Comparison of ENCODE assay signal across 18 cellular contexts in the genomic region with DNA sequence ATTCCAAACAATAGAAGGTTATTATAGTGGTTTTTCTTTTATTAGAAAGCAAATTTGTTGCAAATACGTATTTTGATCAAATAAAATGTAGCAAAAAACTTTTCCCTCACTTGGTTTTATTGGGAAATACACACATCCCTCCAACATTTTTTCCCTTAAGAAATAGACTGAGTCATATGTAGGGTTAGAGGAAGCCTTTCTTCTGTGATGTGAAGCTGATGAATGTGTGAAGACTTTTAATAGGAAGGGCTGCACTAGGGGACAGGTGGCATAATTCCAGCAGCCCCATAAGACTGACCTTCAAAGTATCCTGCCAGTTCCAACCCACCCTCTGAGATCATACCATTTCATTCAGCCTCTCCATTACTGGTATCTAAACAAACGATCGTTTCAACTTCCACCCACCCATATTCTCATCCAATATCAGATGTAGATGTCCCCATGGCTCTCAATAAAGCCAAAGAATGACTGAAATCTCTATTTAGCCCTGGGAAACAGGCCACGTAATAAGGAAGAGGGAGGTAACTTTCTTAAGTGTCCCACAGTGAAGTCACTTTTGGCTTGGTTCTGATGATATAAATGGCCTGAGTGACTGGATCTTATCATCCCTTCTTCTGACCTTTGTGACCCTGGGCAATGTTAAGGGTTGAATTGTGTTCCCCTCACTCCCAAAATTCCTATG.
DNase-seq lines count a peak whose midpoint lies in the region; ATAC-seq, FAIRE-seq and TF ChIP-seq lines count a peak whose summit lies in the region.
"Had no signal": no experiment of that assay in that cellular context is flagged by ENCODE, and none has a peak within 500 bp of the region (broad histone marks: within the 10 kb centered on the region; RNA-seq: fewer than 3 reads in every experiment).

No MANE protein-coding gene starts in this region.

- H3K4me1 ChIP-seq in adipocyte (ENCODE audit: control insufficient read depth, insufficient read depth, low read length) (peaks cover 13% of the 10 kb centered on the region), gastroesophageal sphincter (no peaks in the 10 kb centered on the region), small intestine (ENCODE audit: control insufficient read depth in 2 of 2, insufficient read depth in 1 of 2, low read depth in 1 of 2, low read length in 1 of 2) (no peaks in the 10 kb centered on the region)

- H3K4me3 ChIP-seq in adipocyte (ENCODE audit: low read length), result peak overlapping the region; percentile 1
- H3K4me3 ChIP-seq in gastroesophageal sphincter, result no peak overlapping the region
- H3K4me3 ChIP-seq in small intestine (ENCODE audit: low read depth in 1 of 2, low read length in 2 of 2), result no peak overlapping the region

- H3K4me3 Mint-ChIP-seq in glutamatergic neuron (ENCODE audit: unreplicated experiment), result no peak overlapping the region
- H3K4me3 Mint-ChIP-seq in naive thymus-derived CD8-positive, alpha-beta T cell, result no peak overlapping the region

- H3K36me3 Mint-ChIP-seq in glutamatergic neuron (ENCODE audit: unreplicated experiment), result no peaks in the 10 kb centered on the region
- H3K36me3 Mint-ChIP-seq in naive thymus-derived CD8-positive, alpha-beta T cell, result no peaks in the 10 kb centered on the region

- peaks cover 2% of the 10 kb centered on the region for H3K9me3 Mint-ChIP-seq in glutamatergic neuron (ENCODE audit: unreplicated experiment)
- peaks cover 0 to 2% (median 0%) of the 10 kb centered on the region in 9 donors for H3K9me3 Mint-ChIP-seq in naive thymus-derived CD8-positive, alpha-beta T cell

- no peak overlapping the region for H3K9ac ChIP-seq in adipocyte (ENCODE audit: low read length)
- H3K9ac ChIP-seq: KMS-11 had no signal

- intact Hi-C loops in sciatic nerve (cut with DNase I), result no loop called here

- DNase-seq in AG20443 (ENCODE audit: low spot score) (peak; percentile 50), adipocyte (ENCODE audit: low read depth) (peak; percentile 36), sciatic nerve (ENCODE audit: low spot score) (no peak), RKO (ENCODE audit: low spot score) (no peak), glutamatergic neuron (no peak), small intestine (no peak)
- no peak for DNase-seq in naive thymus-derived CD8-positive, alpha-beta T cell
- DNase-seq: DMS79, GF-D8, GOT3, NCI-H1105 treated with DMSO at 0.1 percent for 48 hours, NCI-H187, NCI-H446, SHP77 treated with DMSO at 0.1 percent for 48 hours had no signal

- no peak for TF ChIP-seq POLR2A in gastroesophageal sphincter (IDR thresholded peaks at IDR 0.05)

- H3K27ac Mint-ChIP-seq in glutamatergic neuron (ENCODE audit: unreplicated experiment), result no peak overlapping the region
- no peak overlapping the region for H3K27ac Mint-ChIP-seq in naive thymus-derived CD8-positive, alpha-beta T cell

- no peak for TF ChIP-seq EP300 in gastroesophageal sphincter (IDR thresholded peaks at IDR 0.05)

- TF ChIP-seq CTCF in gastroesophageal sphincter (IDR thresholded peaks at IDR 0.05) (no peak), glutamatergic neuron (IDR thresholded peaks at IDR 0.05; ENCODE audit: partially characterized antibody, unreplicated experiment) (no peak)

- peak; percentile 75 for ATAC-seq in gastroesophageal sphincter
- peak; percentile 54 for ATAC-seq in sciatic nerve
- ATAC-seq in naive thymus-derived CD8-positive, alpha-beta T cell, result no peak
- ATAC-seq: Panc1 had no signal

- no peaks in the 10 kb centered on the region for H3K27me3 Mint-ChIP-seq in glutamatergic neuron (ENCODE audit: unreplicated experiment)
- H3K27me3 Mint-ChIP-seq in naive thymus-derived CD8-positive, alpha-beta T cell, result no peaks in the 10 kb centered on the region

- H3K27me3 ChIP-seq in adipocyte (replicated peaks; ENCODE audit: control insufficient read depth, insufficient read depth, low read length) (no peaks in the 10 kb centered on the region), gastroesophageal sphincter (no peaks in the 10 kb centered on the region), small intestine (ENCODE audit: control insufficient read depth in 2 of 2, insufficient read depth in 2 of 2, low read length in 2 of 2) (no peaks in the 10 kb centered on the region)

- peaks cover 18% of the 10 kb centered on the region for H3K4me1 Mint-ChIP-seq in glutamatergic neuron (ENCODE audit: low read depth, unreplicated experiment)
- H3K4me1 Mint-ChIP-seq in naive thymus-derived CD8-positive, alpha-beta T cell, result no peaks in the 10 kb centered on the region

- no peak for FAIRE-seq in small intestine (lab: Jason Lieb, UNC)
- FAIRE-seq: A204.1 had no signal

- WGBS in gastroesophageal sphincter (ENCODE audit: low coverage in 1 of 2), 2 donors, result 58 to 77% methylated on average over 3 to 4 of the region's 4 CpGs
- 66 to 81% (median 79%) methylated on average over 4 of the region's 4 CpGs for WGBS in small intestine, 3 donors

- peak overlapping the region in 3 of 4 donors; percentile 19 to 51 (median 42) for H3K27ac ChIP-seq in gastroesophageal sphincter
- H3K27ac ChIP-seq in small intestine (ENCODE audit: low read depth in 1 of 2, low read length in 1 of 2), result no peak overlapping the region
- H3K27ac ChIP-seq: KMS-11 had no signal

- POLR2A ChIA-PET in naive thymus-derived CD8-positive, alpha-beta T cell (lab: Charles Lee), result no interaction called here

- no peaks in the 10 kb centered on the region for H3K9me3 ChIP-seq in adipocyte (ENCODE audit: control insufficient read depth, low read length)
- no peaks in the 10 kb centered on the region for H3K9me3 ChIP-seq in gastroesophageal sphincter
- no peaks in the 10 kb centered on the region for H3K9me3 ChIP-seq in small intestine (ENCODE audit: control insufficient read depth, low read depth)

- no peaks in the 10 kb centered on the region for H3K36me3 ChIP-seq in adipocyte (ENCODE audit: control insufficient read depth, insufficient read depth, low read length, severe bottlenecking)
- no peaks in the 10 kb centered on the region for H3K36me3 ChIP-seq in gastroesophageal sphincter
- no peaks in the 10 kb centered on the region for H3K36me3 ChIP-seq in small intestine (ENCODE audit: control insufficient read depth in 2 of 2, insufficient read depth in 2 of 2, low read length in 2 of 2)

Comparison
In these comparisons a context has a peak if more than half of its experiments do, and no peak if none do; other contexts are left out.
1. DNase-seq: peak in AG20443 (single experiment) and adipocyte (single experiment); none in sciatic nerve (single experiment), RKO (single experiment), glutamatergic neuron (single experiment), small intestine (single experiment) and naive thymus-derived CD8-positive, alpha-beta T cell (0 of 10).
2. ATAC-seq: peak in gastroesophageal sphincter (single experiment) and sciatic nerve (single experiment); none in naive thymus-derived CD8-positive, alpha-beta T cell (0 of 2).
3. H3K27ac ChIP-seq: peak in gastroesophageal sphincter (3 of 4); none in small intestine (0 of 2).